Comparison of ENCODE assay signal across 8 cellular contexts in the genomic region with DNA sequence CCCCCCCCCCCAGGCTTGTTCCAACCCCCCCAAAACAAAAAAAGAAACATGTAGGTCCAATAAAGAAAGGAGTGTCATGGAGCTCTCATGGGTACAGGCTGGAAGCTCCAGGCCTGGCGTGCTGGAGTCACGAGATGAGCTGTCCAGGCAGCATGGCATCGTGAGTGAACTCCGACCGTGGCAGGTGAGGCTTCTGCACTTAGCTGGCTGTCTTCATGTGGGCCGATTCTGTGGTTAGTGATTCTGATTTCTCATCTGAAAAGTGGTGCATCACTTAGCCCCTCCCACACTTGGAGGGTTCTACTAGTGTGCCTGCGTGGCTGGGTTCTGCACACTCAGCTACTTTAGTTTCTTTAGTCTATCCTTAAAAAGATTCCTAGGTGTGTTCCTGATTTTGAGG.
DNase-seq lines count a peak whose midpoint lies in the region; ATAC-seq and TF ChIP-seq lines count a peak whose summit lies in the region.

No MANE protein-coding gene starts in this region.

- peak overlapping the region; percentile 56 for H3K4me3 Mint-ChIP-seq in activated B cell treated with CpG ODN at 0.5 μM for 24 hours
- H3K4me3 Mint-ChIP-seq in central memory CD8-positive, alpha-beta T cell: peak overlapping the region; percentile 8
- peak overlapping the region; percentile 9 for H3K4me3 Mint-ChIP-seq in stimulated activated naive CD8-positive, alpha-beta T cell treated with anti-CD3 and anti-CD28 coated beads, Interleukin-15, Interleukin-2, amounts not matched to agents 100 ng/mL and 50 ng/mL, for 24 hours

- peak overlapping the region; percentile 65 for H3K27ac Mint-ChIP-seq in activated B cell treated with CpG ODN at 0.5 μM for 24 hours
- H3K27ac Mint-ChIP-seq in central memory CD8-positive, alpha-beta T cell (ENCODE audit: low read depth): peak overlapping the region; percentile 69
- no peak overlapping the region for H3K27ac Mint-ChIP-seq in stimulated activated naive CD8-positive, alpha-beta T cell treated with anti-CD3 and anti-CD28 coated beads, Interleukin-15, Interleukin-2, amounts not matched to agents 100 ng/mL and 50 ng/mL, for 24 hours

- no peaks in the 10 kb centered on the region for H3K9me3 Mint-ChIP-seq in activated B cell treated with CpG ODN at 0.5 μM for 24 hours
- H3K9me3 Mint-ChIP-seq in central memory CD8-positive, alpha-beta T cell: no peaks in the 10 kb centered on the region
- H3K9me3 Mint-ChIP-seq in stimulated activated naive CD8-positive, alpha-beta T cell treated with anti-CD3 and anti-CD28 coated beads, Interleukin-15, Interleukin-2, amounts not matched to agents 100 ng/mL and 50 ng/mL, for 24 hours: no peaks in the 10 kb centered on the region

- ATAC-seq in left ventricle myocardium superior (peak; percentile 42), left cardiac atrium (no peak), activated B cell treated with CpG ODN at 0.5 μM for 24 hours (ENCODE audit: low read depth) (peak; percentile 59)
- ATAC-seq in central memory CD8-positive, alpha-beta T cell (replicated peaks; ENCODE audit: extremely low read depth, poor library complexity, severe bottlenecking): peak; percentile 67

- POLR2A ChIA-PET in activated B cell treated with CpG ODN at 0.5 μM for 24 hours (lab: Charles Lee): interaction anchor here (0.6 to 3.7 kb wide), 6 partner anchors 8 to 147 kb away, joined by 3 to 26 read pairs (median 4); no protein-coding TSS in a partner anchor

- no peak overlapping the region for H3K4me3 ChIP-seq in SJCRH30

- DNase-seq in left ventricle myocardium superior (no peak), left cardiac atrium (no peak), activated B cell treated with CpG ODN at 0.5 μM for 24 hours (no peak), SJCRH30 (no peak), OCI-M1 (lab: John Stamatoyannopoulos, UW) (no peak), NCI-H1105 treated with DMSO at 0.1 percent for 48 hours (lab: John Stamatoyannopoulos, UW) (no peak)
- no peak for DNase-seq in central memory CD8-positive, alpha-beta T cell (ENCODE audit: low spot score in 2 of 2)

- H3K4me1 ChIP-seq in SJCRH30: peaks cover 14% of the 10 kb centered on the region

- H3K27ac ChIP-seq in SJCRH30: no peak overlapping the region

- intact Hi-C loops in left ventricle myocardium superior (cut with micrococcal nuclease): no loop called here
- intact Hi-C loops in left cardiac atrium (cut with DNase I): loop anchor here in 1 of 2 donors (10.0 kb wide), 1 partner anchor 287 kb away; no protein-coding TSS in a partner anchor
- intact Hi-C loops in activated B cell treated with CpG ODN at 0.5 μM for 24 hours (cut with micrococcal nuclease): loop anchor here (5.0 kb wide), 1 partner anchor 35 kb away; no protein-coding TSS in a partner anchor

- no peak for TF ChIP-seq CTCF in activated B cell treated with CpG ODN at 0.5 μM for 24 hours (IDR thresholded peaks at IDR 0.05)

- H3K27me3 ChIP-seq in SJCRH30: no peaks in the 10 kb centered on the region

- H3K27me3 Mint-ChIP-seq in activated B cell treated with CpG ODN at 0.5 μM for 24 hours: no peaks in the 10 kb centered on the region
- no peaks in the 10 kb centered on the region for H3K27me3 Mint-ChIP-seq in central memory CD8-positive, alpha-beta T cell
- no peaks in the 10 kb centered on the region for H3K27me3 Mint-ChIP-seq in stimulated activated naive CD8-positive, alpha-beta T cell treated with anti-CD3 and anti-CD28 coated beads, Interleukin-15, Interleukin-2, amounts not matched to agents 100 ng/mL and 50 ng/mL, for 24 hours

- peaks cover 34% of the 10 kb centered on the region for H3K36me3 ChIP-seq in SJCRH30

- CTCF ChIA-PET in activated B cell treated with CpG ODN at 0.5 μM for 24 hours (lab: Charles Lee): interaction anchor here (1.1 to 3.2 kb wide), 4 partner anchors 9 to 284 kb away, joined by 4 to 13 read pairs (median 8); no protein-coding TSS in a partner anchor

- H3K9me3 ChIP-seq in SJCRH30 (replicated peaks): peaks cover 10% of the 10 kb centered on the region

- H3K4me1 Mint-ChIP-seq in activated B cell treated with CpG ODN at 0.5 μM for 24 hours: peaks cover 88% of the 10 kb centered on the region
- peaks cover 69% of the 10 kb centered on the region for H3K4me1 Mint-ChIP-seq in central memory CD8-positive, alpha-beta T cell
- peaks cover 87% of the 10 kb centered on the region for H3K4me1 Mint-ChIP-seq in stimulated activated naive CD8-positive, alpha-beta T cell treated with anti-CD3 and anti-CD28 coated beads, Interleukin-15, Interleukin-2, amounts not matched to agents 100 ng/mL and 50 ng/mL, for 24 hours (ENCODE audit: low read depth)

- H3K36me3 Mint-ChIP-seq in activated B cell treated with CpG ODN at 0.5 μM for 24 hours (ENCODE audit: low read depth): peaks cover 23% of the 10 kb centered on the region
- H3K36me3 Mint-ChIP-seq in central memory CD8-positive, alpha-beta T cell (ENCODE audit: insufficient read depth): peaks cover 2% of the 10 kb centered on the region
- peaks cover 22% of the 10 kb centered on the region for H3K36me3 Mint-ChIP-seq in stimulated activated naive CD8-positive, alpha-beta T cell treated with anti-CD3 and anti-CD28 coated beads, Interleukin-15, Interleukin-2, amounts not matched to agents 100 ng/mL and 50 ng/mL, for 24 hours (ENCODE audit: low read depth)

Comparison
In these comparisons a context has a peak if more than half of its experiments do, and no peak if none do; other contexts are left out.
1. ATAC-seq: peak in left ventricle myocardium superior (single experiment), activated B cell treated with CpG ODN at 0.5 μM for 24 hours (single experiment) and central memory CD8-positive, alpha-beta T cell (single experiment); none in left cardiac atrium (0 of 2).
2. Peak in every context shown above with its lines, with median percentiles within 50 percentile points of each other: H3K4me3 Mint-ChIP-seq.